In genomic region chr6:1625352-1625773, GRCh38 we compare ENCODE assay signal across 8 cellular contexts. TPM values are rescaled to one million over a fixed set of nuclear protein-coding genes. Genes with fewer than 3 reads are reported as not detected.
DNase-seq lines count a peak whose midpoint lies in the region; ATAC-seq and TF ChIP-seq lines count a peak whose summit lies in the region.

No MANE protein-coding gene starts in this region.

- no peak for TF ChIP-seq CTCF in OCI-LY1 (IDR thresholded peaks at IDR 0.05; ENCODE audit: low read length)
- no peak for TF ChIP-seq CTCF in endothelial cell (IDR thresholded peaks at IDR 0.05; ENCODE audit: unreplicated experiment)

- H4K20me1 ChIP-seq in OCI-LY1 (ENCODE audit: insufficient read depth, low read length) = no peaks in the 10 kb centered on the region

- H3K9ac ChIP-seq in OCI-LY1 (ENCODE audit: low read length) = no peak overlapping the region

- 0 out of 2 replicates have a peak, but pooled peaks cover 6% of the 10 kb centered on the region for H3K27me3 ChIP-seq in ACC112 (ENCODE audit: insufficient read depth, low read length)
- peaks cover 13% of the 10 kb centered on the region; the same call in 1 of the 2 replicates for H3K27me3 ChIP-seq in OCI-LY1 (ENCODE audit: insufficient read depth, low read length)

- H3K9me3 ChIP-seq in OCI-LY1 (ENCODE audit: low read length) = no peaks in the 10 kb centered on the region

- no peak for DNase-seq in endothelial cell (ENCODE audit: low spot score)
- peak in 1 of 10 donors; percentile 13 for DNase-seq in naive thymus-derived CD8-positive, alpha-beta T cell
- DNase-seq in NCI-H748 (lab: John Stamatoyannopoulos, UW; ENCODE audit: unreplicated experiment) = no peak
- DNase-seq in RPMI8226 = no peak
- DNase-seq in T1000 (lab: John Stamatoyannopoulos, UW) = no peak

- peaks cover 14% of the 10 kb centered on the region for H3K27me3 Mint-ChIP-seq in endothelial cell (ENCODE audit: unreplicated experiment)
- H3K27me3 Mint-ChIP-seq in naive thymus-derived CD8-positive, alpha-beta T cell = peaks cover 42 to 84% (median 62%) of the 10 kb centered on the region in 5 donors

- H3K36me3 ChIP-seq in ACC112 (ENCODE audit: insufficient read depth, low read length) (no peaks in the 10 kb centered on the region), OCI-LY1 (ENCODE audit: insufficient read depth, low read length) (peaks cover 46% of the 10 kb centered on the region)

- H3K36me3 Mint-ChIP-seq in endothelial cell (ENCODE audit: low read depth, unreplicated experiment) = peaks cover 9% of the 10 kb centered on the region
- H3K36me3 Mint-ChIP-seq in naive thymus-derived CD8-positive, alpha-beta T cell = peaks cover 21 to 45% (median 22%) of the 10 kb centered on the region in 3 donors

- peak in 1 of 2 donors; percentile 8 for ATAC-seq in naive thymus-derived CD8-positive, alpha-beta T cell
- ATAC-seq in HG03097 (IDR thresholded peaks at IDR 0.05; ENCODE audit: low FRiP score, unreplicated experiment) = no peak

- H3K4me3 Mint-ChIP-seq in endothelial cell (ENCODE audit: unreplicated experiment) = peak overlapping the region; percentile 90
- H3K4me3 Mint-ChIP-seq in naive thymus-derived CD8-positive, alpha-beta T cell = peak overlapping the region; percentile 44 to 89 (median 82)

- H3K4me3 ChIP-seq in ACC112 (ENCODE audit: low read depth, low read length) (peak overlapping the region; percentile 79), OCI-LY1 (ENCODE audit: low read depth, low read length, poor library complexity, severe bottlenecking) (no peak overlapping the region)

- peaks cover 73% of the 10 kb centered on the region for H3K4me1 Mint-ChIP-seq in endothelial cell (ENCODE audit: unreplicated experiment)
- peaks cover 8 to 20% (median 16%) of the 10 kb centered on the region in 4 donors for H3K4me1 Mint-ChIP-seq in naive thymus-derived CD8-positive, alpha-beta T cell

- H3F3A ChIP-seq in OCI-LY1 (ENCODE audit: insufficient read depth, low read length) = no peaks in the 10 kb centered on the region

- H3K27ac ChIP-seq in ACC112 (ENCODE audit: low read depth, low read length) (no peak overlapping the region), OCI-LY1 (ENCODE audit: low read depth, low read length, poor library complexity, severe bottlenecking) (no peak overlapping the region)

- no peaks in the 10 kb centered on the region for H3K9me2 ChIP-seq in OCI-LY1 (ENCODE audit: low read depth, low read length)

- H3K27ac Mint-ChIP-seq in endothelial cell (ENCODE audit: unreplicated experiment) = peak overlapping the region; percentile 51
- peak overlapping the region in 1 of 10 donors; percentile 31 for H3K27ac Mint-ChIP-seq in naive thymus-derived CD8-positive, alpha-beta T cell

- H3K4me2 ChIP-seq in OCI-LY1 (ENCODE audit: low read length) = peak overlapping the region; percentile 3; the same call in 1 of the 2 replicates

- H3K79me2 ChIP-seq in ACC112 (ENCODE audit: control insufficient read depth, insufficient read depth, low read length, unreplicated experiment) = no peaks in the 10 kb centered on the region
- H3K79me2 ChIP-seq in OCI-LY1 (ENCODE audit: insufficient read depth, low read length) = no peaks in the 10 kb centered on the region

- H3K9me3 Mint-ChIP-seq in endothelial cell (ENCODE audit: unreplicated experiment) = no peaks in the 10 kb centered on the region
- H3K9me3 Mint-ChIP-seq in naive thymus-derived CD8-positive, alpha-beta T cell = no peaks in the 10 kb centered on the region

- H2AFZ ChIP-seq in ACC112 (ENCODE audit: low read length, unreplicated experiment) = peak overlapping the region; percentile 33
- no peak overlapping the region for H2AFZ ChIP-seq in OCI-LY1 (ENCODE audit: low read length)

- H3K4me1 ChIP-seq in ACC112 (ENCODE audit: control insufficient read depth, insufficient read depth, low read length, unreplicated experiment) = no peaks in the 10 kb centered on the region
- H3K4me1 ChIP-seq in OCI-LY1 (ENCODE audit: insufficient read depth, low read length, severe bottlenecking) = peaks cover 8% of the 10 kb centered on the region

- POLR2A ChIA-PET in naive thymus-derived CD8-positive, alpha-beta T cell (lab: Charles Lee) = no interaction called here

RNA-seq across cellular contexts. Expression of gene FOXC1, which starts 15.6 kb away (rescaled TPM):
- total RNA-seq in endothelial cell (ENCODE audit: unreplicated experiment) = 112 TPM
- not detected for total RNA-seq in naive thymus-derived CD8-positive, alpha-beta T cell
- polyA plus RNA-seq in naive thymus-derived CD8-positive, alpha-beta T cell = not detected

Comparison
In these comparisons a context has a peak if more than half of its experiments do, and no peak if none do; other contexts are left out.
1. RNA of gene FOXC1, which starts 15.6 kb away (total RNA-seq): 112 TPM in endothelial cell (single experiment); not detected in naive thymus-derived CD8-positive, alpha-beta T cell; every median in the first group is over 100 times any median in the second.